Comparison of ENCODE assay signal across 8 cellular contexts in genomic region chr3:11581237-11582122, GRCh38.
DNase-seq lines count a peak whose midpoint lies in the region; ATAC-seq and TF ChIP-seq lines count a peak whose summit lies in the region.

No MANE protein-coding gene starts in this region.

- peak overlapping the region; percentile 24; the same call in 1 of the 2 replicates for H3K4me3 ChIP-seq in GM08714 (ENCODE audit: low read length)
- peak overlapping the region; percentile 36 for H3K4me3 ChIP-seq in right cardiac atrium (ENCODE audit: low read length)
- peak overlapping the region; percentile 51 for H3K4me3 ChIP-seq in retinal pigment epithelial cell (ENCODE audit: low read length)

- peak overlapping the region; percentile 74 for H3K27ac ChIP-seq in right cardiac atrium (ENCODE audit: low read length)

- H3K36me3 Mint-ChIP-seq in activated naive CD8-positive, alpha-beta T cell treated with anti-CD3 and anti-CD28 coated beads for 36 hours = peaks cover 15% of the 10 kb centered on the region
- H3K36me3 Mint-ChIP-seq in T-helper 2 cell treated with Interferon-gamma antibody and Interleukin-4, amounts not matched to agents 5 μg/mL and 100 μg/mL, for 36 hours (ENCODE audit: low read depth) = peaks cover 16% of the 10 kb centered on the region
- peaks cover 40% of the 10 kb centered on the region for H3K36me3 Mint-ChIP-seq in stimulated activated effector memory CD8-positive, alpha-beta T cell treated with anti-CD3 and anti-CD28 coated beads, Interleukin-12 subunit alpha, Interleukin-12 subunit beta, amount 100 ng/mL, for 72 hours
- H3K36me3 Mint-ChIP-seq in immature natural killer cell = peaks cover 0 to 4% (median 0%) of the 10 kb centered on the region in 3 donors

- H3K9me3 Mint-ChIP-seq in activated naive CD8-positive, alpha-beta T cell treated with anti-CD3 and anti-CD28 coated beads for 36 hours = no peaks in the 10 kb centered on the region
- no peaks in the 10 kb centered on the region for H3K9me3 Mint-ChIP-seq in T-helper 2 cell treated with Interferon-gamma antibody and Interleukin-4, amounts not matched to agents 5 μg/mL and 100 μg/mL, for 36 hours
- H3K9me3 Mint-ChIP-seq in stimulated activated effector memory CD8-positive, alpha-beta T cell treated with anti-CD3 and anti-CD28 coated beads, Interleukin-12 subunit alpha, Interleukin-12 subunit beta, amount 100 ng/mL, for 72 hours = no peaks in the 10 kb centered on the region
- no peaks in the 10 kb centered on the region for H3K9me3 Mint-ChIP-seq in immature natural killer cell

- no peak overlapping the region for H3K4me3 Mint-ChIP-seq in activated naive CD8-positive, alpha-beta T cell treated with anti-CD3 and anti-CD28 coated beads for 36 hours
- no peak overlapping the region for H3K4me3 Mint-ChIP-seq in T-helper 2 cell treated with Interferon-gamma antibody and Interleukin-4, amounts not matched to agents 5 μg/mL and 100 μg/mL, for 36 hours
- H3K4me3 Mint-ChIP-seq in stimulated activated effector memory CD8-positive, alpha-beta T cell treated with anti-CD3 and anti-CD28 coated beads, Interleukin-12 subunit alpha, Interleukin-12 subunit beta, amount 100 ng/mL, for 72 hours = no peak overlapping the region
- H3K4me3 Mint-ChIP-seq in immature natural killer cell = no peak overlapping the region

- H3K4me1 ChIP-seq in right cardiac atrium (ENCODE audit: control insufficient read depth, insufficient read depth, low read length) = peaks cover 21% of the 10 kb centered on the region

- peaks cover 48% of the 10 kb centered on the region for H3K4me1 Mint-ChIP-seq in activated naive CD8-positive, alpha-beta T cell treated with anti-CD3 and anti-CD28 coated beads for 36 hours
- H3K4me1 Mint-ChIP-seq in T-helper 2 cell treated with Interferon-gamma antibody and Interleukin-4, amounts not matched to agents 5 μg/mL and 100 μg/mL, for 36 hours (ENCODE audit: low read depth) = peaks cover 30% of the 10 kb centered on the region
- H3K4me1 Mint-ChIP-seq in stimulated activated effector memory CD8-positive, alpha-beta T cell treated with anti-CD3 and anti-CD28 coated beads, Interleukin-12 subunit alpha, Interleukin-12 subunit beta, amount 100 ng/mL, for 72 hours = peaks cover 58% of the 10 kb centered on the region
- peaks cover 66 to 81% of the 10 kb centered on the region in 2 donors for H3K4me1 Mint-ChIP-seq in immature natural killer cell

- no peaks in the 10 kb centered on the region for H3K9me3 ChIP-seq in right cardiac atrium (ENCODE audit: control insufficient read depth, low read length)

- peak; percentile 22 to 44 for ATAC-seq in right cardiac atrium
- ATAC-seq in stimulated activated effector memory CD8-positive, alpha-beta T cell treated with anti-CD3 and anti-CD28 coated beads, Interleukin-12 subunit alpha, Interleukin-12 subunit beta, amount 100 ng/mL, for 72 hours = no peak

- H3K27me3 ChIP-seq in right cardiac atrium (ENCODE audit: control insufficient read depth, insufficient read depth) = no peaks in the 10 kb centered on the region

- peak overlapping the region; percentile 30 for H3K27ac Mint-ChIP-seq in activated naive CD8-positive, alpha-beta T cell treated with anti-CD3 and anti-CD28 coated beads for 36 hours
- H3K27ac Mint-ChIP-seq in T-helper 2 cell treated with Interferon-gamma antibody and Interleukin-4, amounts not matched to agents 5 μg/mL and 100 μg/mL, for 36 hours = no peak overlapping the region
- H3K27ac Mint-ChIP-seq in stimulated activated effector memory CD8-positive, alpha-beta T cell treated with anti-CD3 and anti-CD28 coated beads, Interleukin-12 subunit alpha, Interleukin-12 subunit beta, amount 100 ng/mL, for 72 hours = no peak overlapping the region
- H3K27ac Mint-ChIP-seq in immature natural killer cell = no peak overlapping the region

- WGBS in right cardiac atrium = 35% methylated on average over 15 of the region's 15 CpGs

- H3K27me3 Mint-ChIP-seq in activated naive CD8-positive, alpha-beta T cell treated with anti-CD3 and anti-CD28 coated beads for 36 hours = no peaks in the 10 kb centered on the region
- H3K27me3 Mint-ChIP-seq in T-helper 2 cell treated with Interferon-gamma antibody and Interleukin-4, amounts not matched to agents 5 μg/mL and 100 μg/mL, for 36 hours (ENCODE audit: low read depth) = no peaks in the 10 kb centered on the region
- H3K27me3 Mint-ChIP-seq in immature natural killer cell (ENCODE audit: low read depth in 3 of 3) = peaks cover 0 to 2% (median 0%) of the 10 kb centered on the region in 3 donors

- TF ChIP-seq CTCF in retinal pigment epithelial cell (conservative IDR thresholded peaks at IDR 0.05; ENCODE audit: low read depth, low read length) = no peak

- intact Hi-C loops in right cardiac atrium (cut with DNase I) = loop anchor here in 1 of 4 donors (10.0 kb wide), 1 partner anchor 53 kb away; no protein-coding TSS in a partner anchor

- DNase-seq in activated naive CD8-positive, alpha-beta T cell treated with anti-CD3 and anti-CD28 coated beads for 36 hours = no peak
- DNase-seq in right cardiac atrium (no peak), retinal pigment epithelial cell (ENCODE audit: low read depth) (no peak), COLO829 (ENCODE audit: low spot score) (no peak), immature natural killer cell (no peak)
- no peak for DNase-seq in T-helper 2 cell treated with Interferon-gamma antibody and Interleukin-4, amounts not matched to agents 5 μg/mL and 100 μg/mL, for 36 hours (ENCODE audit: low spot score)
- DNase-seq in stimulated activated effector memory CD8-positive, alpha-beta T cell treated with anti-CD3 and anti-CD28 coated beads, Interleukin-12 subunit alpha, Interleukin-12 subunit beta, amount 100 ng/mL, for 72 hours (ENCODE audit: low spot score in 2 of 2) = no peak
